16 cellular contexts compared by ENCODE assay signal in the genomic region with DNA sequence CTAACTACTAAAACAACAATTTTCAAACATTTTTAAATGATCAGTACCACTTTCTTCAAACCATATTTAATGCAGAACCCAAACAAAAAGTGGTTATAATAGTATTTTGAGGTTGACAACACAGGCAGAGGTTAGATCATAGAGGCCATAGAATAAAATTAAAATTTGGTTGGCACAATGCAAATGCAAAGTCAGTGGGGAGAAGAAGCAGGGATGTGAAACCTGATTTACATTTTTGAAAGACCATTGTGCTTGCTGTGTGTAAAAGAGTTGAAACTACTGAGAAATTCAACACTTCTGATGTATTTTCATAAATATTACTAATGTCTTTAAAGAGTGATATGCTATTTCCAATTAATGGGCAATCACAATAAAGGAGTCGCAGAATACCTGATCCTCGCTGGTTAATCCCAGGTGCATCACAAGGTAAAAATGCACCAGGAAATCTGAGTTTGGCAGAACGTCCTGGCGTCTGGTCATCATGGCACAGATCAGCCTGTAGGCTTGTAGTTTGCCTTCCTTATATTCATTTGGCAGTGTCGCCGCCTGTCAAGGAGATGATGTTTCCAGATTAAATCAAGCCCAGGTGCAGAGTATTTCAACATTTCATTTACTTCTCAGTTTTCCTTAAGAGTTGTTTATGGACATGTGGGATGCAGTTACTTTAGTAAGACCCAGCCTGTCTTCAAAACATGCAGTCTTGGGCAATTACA.
DNase-seq lines count a peak whose midpoint lies in the region; ATAC-seq, FAIRE-seq and TF ChIP-seq lines count a peak whose summit lies in the region.
"Had no signal": no experiment of that assay in that cellular context is flagged by ENCODE, and none has a peak within 500 bp of the region (broad histone marks: within the 10 kb centered on the region; RNA-seq: fewer than 3 reads in every experiment).

No MANE protein-coding gene starts in this region.

- no TSS peak for BruUV-seq in mammary epithelial cell (replicated peaks; lab: Mats Ljungman, UMichigan)

- no peak overlapping the region for H3K4me2 ChIP-seq in mammary epithelial cell (ENCODE audit: insufficient read depth, low read depth, low read length)
- H3K4me2 ChIP-seq: BLaER1, GM23338 had no signal

- ATAC-seq in GM18867 (IDR thresholded peaks at IDR 0.05; ENCODE audit: unreplicated experiment): peak; percentile 63
- ATAC-seq: GM23338 had no signal

- H3K9ac ChIP-seq in kidney (ENCODE audit: low read length in 2 of 2): no peak overlapping the region
- H3K9ac ChIP-seq in mammary epithelial cell (ENCODE audit: insufficient read depth, low read length): no peak overlapping the region
- H3K9ac ChIP-seq: BLaER1 had no signal

- DNase-seq in NCI-H526 treated with DMSO at 0.1 percent for 48 hours (lab: John Stamatoyannopoulos, UW) (peak; percentile 53), bronchial epithelial cell (ENCODE audit: low read depth) (no peak), kidney (no peak), mammary epithelial cell (no peak)
- DNase-seq in activated CD4-positive, CD25-positive, alpha-beta regulatory T cell (lab: John Stamatoyannopoulos, UW): no peak
- no peak for DNase-seq in effector CD4-positive, alpha-beta T cell
- DNase-seq: 8988T; AML-193; CD4-positive, CD25-positive, alpha-beta regulatory T cell; DMS53; H7; IMR-90 had no signal

- WGBS in mammary epithelial cell (ENCODE audit: low coverage, missing lambda C conversion rate): 92% methylated on average over 6 of the region's 6 CpGs

- TF ChIP-seq CTCF in C4-2B (conservative IDR thresholded peaks at IDR 0.05) (0 out of 2 replicates have a peak, but pooled peaks have one; percentile 3), bronchial epithelial cell (IDR thresholded peaks at IDR 0.05; ENCODE audit: insufficient read depth, low read length, severe bottlenecking) (no peak), kidney (IDR thresholded peaks at IDR 0.05; ENCODE audit: borderline replicate concordance, extremely low read depth, insufficient read depth) (no peak), mammary epithelial cell (conservative IDR thresholded peaks at IDR 0.05 in 1 of 2, IDR thresholded peaks at IDR 0.05 in 1 of 2; ENCODE audit: extremely low read depth in 1 of 2, insufficient read depth in 1 of 2, low read depth in 1 of 2, low read length in 2 of 2) (no peak)

- H3K9me3 ChIP-seq in kidney (ENCODE audit: control insufficient read depth in 1 of 2, low read length in 2 of 2) (no peaks in the 10 kb centered on the region), mammary epithelial cell (replicated peaks; ENCODE audit: insufficient read depth, low read length) (no peaks in the 10 kb centered on the region)
- H3K9me3 ChIP-seq: BLaER1 had no signal

- H2AFZ ChIP-seq in mammary epithelial cell (ENCODE audit: low read depth, low read length): no peak overlapping the region
- H2AFZ ChIP-seq: GM23338 had no signal

- FAIRE-seq in bronchial epithelial cell (lab: Jason Lieb, UNC) (peak; percentile 7), kidney (lab: Jason Lieb, UNC) (no peak)

- no peaks in the 10 kb centered on the region for H3K36me3 ChIP-seq in bronchial epithelial cell (ENCODE audit: control insufficient read depth, insufficient read depth, low read length)
- H3K36me3 ChIP-seq in kidney (ENCODE audit: control insufficient read depth in 1 of 2, insufficient read depth in 2 of 2, low read length in 2 of 2): peaks cover 6 to 13% of the 10 kb centered on the region in 2 donors
- H3K36me3 ChIP-seq in mammary epithelial cell (ENCODE audit: insufficient read depth, low read length): no peaks in the 10 kb centered on the region

- intact Hi-C loops in kidney (cut with DNase I) (no loop called here), mammary epithelial cell (cut with micrococcal nuclease) (no loop called here)

- H3K79me2 ChIP-seq in mammary epithelial cell (ENCODE audit: insufficient read depth, low read length): no peaks in the 10 kb centered on the region

- H3K4me1 ChIP-seq in kidney (ENCODE audit: control insufficient read depth in 1 of 2, insufficient read depth in 1 of 2, low read depth in 1 of 2, low read length in 2 of 2): no peaks in the 10 kb centered on the region
- H3K4me1 ChIP-seq in mammary epithelial cell (ENCODE audit: insufficient read depth, low read length): no peaks in the 10 kb centered on the region
- H3K4me1 ChIP-seq: BLaER1 had no signal

- no peak overlapping the region for H3K27ac ChIP-seq in C4-2B
- H3K27ac ChIP-seq in kidney (ENCODE audit: low read depth in 2 of 2, low read length in 2 of 2): no peak overlapping the region
- H3K27ac ChIP-seq in mammary epithelial cell (ENCODE audit: insufficient read depth, low read depth, low read length): no peak overlapping the region
- H3K27ac ChIP-seq: BLaER1 had no signal

- H4K20me1 ChIP-seq in mammary epithelial cell (ENCODE audit: insufficient read depth, low read length): no peaks in the 10 kb centered on the region
- H4K20me1 ChIP-seq: BLaER1 had no signal

- CTCF ChIA-PET in mammary epithelial cell (lab: Charles Lee; ENCODE audit: low non-redundant PET): no interaction called here

- dilution Hi-C loops in mammary epithelial cell (cut with HindIII; ENCODE audit: low sequenced_read_pairs): loop anchor here (25.0 kb wide), 1 partner anchor 209 kb away; a partner anchor contains a TSS

- H3K4me3 ChIP-seq in bronchial epithelial cell (ENCODE audit: low read depth, low read length): no peak overlapping the region
- no peak overlapping the region for H3K4me3 ChIP-seq in kidney (ENCODE audit: low read length in 2 of 2)
- H3K4me3 ChIP-seq in mammary epithelial cell (replicated peaks in 1 of 3; ENCODE audit: insufficient read depth in 1 of 3, low read depth in 2 of 3, low read length in 3 of 3): no peak overlapping the region
- H3K4me3 ChIP-seq: BLaER1, GM23338 had no signal

- H3K27me3 ChIP-seq in bronchial epithelial cell (ENCODE audit: control insufficient read depth, insufficient read depth, low read length) (no peaks in the 10 kb centered on the region), mammary epithelial cell (ENCODE audit: insufficient read depth, low read length) (no peaks in the 10 kb centered on the region)
- H3K27me3 ChIP-seq: BLaER1 had no signal

- in situ Hi-C loops in mammary epithelial cell (cut with MboI; ENCODE audit: low sequenced_read_pairs in 2 of 2): loop anchor here in 1 of 2 donors (25.0 kb wide), 2 partner anchors 209 to 484 kb away; a partner anchor contains a TSS
